Comparison of ENCODE assay signal across 8 cellular contexts in the genomic region with DNA sequence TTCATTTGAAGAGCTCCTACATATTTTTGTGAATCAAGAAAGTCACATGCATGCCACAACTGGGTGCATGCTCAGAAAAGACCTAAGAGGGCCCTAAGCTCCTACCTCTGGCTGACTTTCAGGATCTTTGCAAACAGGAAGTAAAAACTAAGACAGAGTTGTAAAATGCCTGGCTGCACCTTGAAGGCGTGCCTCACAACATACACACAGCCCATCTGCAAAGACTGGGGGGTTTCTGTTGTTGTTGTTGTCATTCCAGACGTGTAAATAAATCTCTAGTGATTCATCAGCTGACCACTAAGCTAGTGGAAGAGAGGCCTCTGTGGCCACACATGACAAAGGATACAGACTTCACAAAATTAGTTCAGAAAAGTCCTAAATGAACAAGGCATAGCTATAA. TPM values are rescaled to one million over a fixed set of nuclear protein-coding genes. Genes with fewer than 3 reads are reported as not detected.
DNase-seq lines count a peak whose midpoint lies in the region; ATAC-seq, FAIRE-seq and TF ChIP-seq lines count a peak whose summit lies in the region.

No MANE protein-coding gene starts in this region.

- ATAC-seq in A549 (peak; percentile 21 to 61; a peak in 3 of 6 replicates), GM19395 (IDR thresholded peaks at IDR 0.05; ENCODE audit: unreplicated experiment) (peak; percentile 88), HG03378 (IDR thresholded peaks at IDR 0.05; ENCODE audit: unreplicated experiment) (peak; percentile 72), aorta (ENCODE audit: low FRiP score) (no peak)

- peaks cover 5% of the 10 kb centered on the region; the same call in 1 of the 3 replicates for H3K9me3 ChIP-seq in A549
- H3K9me3 ChIP-seq in aorta (ENCODE audit: control insufficient read depth, low read length), result no peaks in the 10 kb centered on the region

- peak in 1 of 2 experiments; percentile 51 for DNase-seq in A549 (ENCODE audit: low read depth in 1 of 2, low spot score in 1 of 2)
- no peak for DNase-seq in epithelial cell of prostate (ENCODE audit: low read depth, low spot score)
- no peak for DNase-seq in NCI-H2029 (lab: John Stamatoyannopoulos, UW)
- DNase-seq in aorta, result no peak
- no peak for DNase-seq in T-helper 1 cell
- no peak for DNase-seq in HTR-8/SVneo (ENCODE audit: insufficient read length, low spot score)

- H3K27me3 ChIP-seq in aorta (ENCODE audit: control insufficient read depth in 1 of 2, insufficient read depth in 2 of 2, low read length in 1 of 2), result no peaks in the 10 kb centered on the region

- H3K36me3 ChIP-seq in aorta (ENCODE audit: control insufficient read depth in 1 of 2, insufficient read depth in 2 of 2, low read length in 1 of 2), result no peaks in the 10 kb centered on the region

- TF ChIP-seq RAD21 in A549 (conservative IDR thresholded peaks at IDR 0.05 in 1 of 2, IDR thresholded peaks at IDR 0.05 in 1 of 2), result no peak

- POLR2A ChIA-PET in A549 (lab: Yijun Ruan, JAX), result interaction anchor here (0.6 kb wide), 1 partner anchor 13 kb away, joined by 7 read pairs; no protein-coding TSS in a partner anchor

- H3K4me2 ChIP-seq in A549, result peak overlapping the region; percentile 55

- H3K4me3 ChIP-seq in A549, result no peak overlapping the region
- no peak overlapping the region for H3K4me3 ChIP-seq in aorta (ENCODE audit: low read length in 2 of 2)

- FAIRE-seq in A549 (lab: Jason Lieb, UNC), result no peak
- FAIRE-seq in HTR-8/SVneo (lab: Jason Lieb, UNC), result no peak

- 25% methylated on average over 2 of the region's 2 CpGs for WGBS in A549 (ENCODE audit: missing lambda C conversion rate)
- WGBS in aorta, 2 donors, result 65 to 66% methylated on average over 2 of the region's 2 CpGs

- H3K4me1 ChIP-seq in A549 (peaks cover 58% of the 10 kb centered on the region), aorta (ENCODE audit: control insufficient read depth in 1 of 2, insufficient read depth in 2 of 2, low read length in 2 of 2) (peaks cover 9 to 21% of the 10 kb centered on the region in 2 donors)

- H3K27ac ChIP-seq in A549, result peak overlapping the region; percentile 39 to 47; a peak in 5 of 6 replicates
- peak overlapping the region; percentile 32 for H3K27ac ChIP-seq in epithelial cell of prostate
- H3K27ac ChIP-seq in aorta (ENCODE audit: low read depth in 1 of 2, low read length in 2 of 2), result peak overlapping the region in 1 of 2 donors; percentile 33

- intact Hi-C loops in aorta (cut with DNase I), result no loop called here

- CTCF ChIA-PET in A549 (lab: Yijun Ruan, JAX), result interaction anchor here (0.7 to 2.4 kb wide), 9 partner anchors 9 to 201 kb away, joined by 3 to 11 read pairs (median 3); no protein-coding TSS in a partner anchor

- TF ChIP-seq CTCF in A549 (IDR thresholded peaks at IDR 0.05), result no peak

- no peak for TF ChIP-seq POLR2A in A549 (IDR thresholded peaks at IDR 0.05; ENCODE audit: low read length)

- no peak for TF ChIP-seq EP300 in A549 (IDR thresholded peaks at IDR 0.05)

TF ChIP-seq in A549, 52 proteins besides CTCF, POLR2A, EP300 and RAD21:
- TF ChIP-seq CBX2 (IDR thresholded peaks at IDR 0.05; ENCODE audit: borderline replicate concordance, low read depth) (no peak), HDAC2 (IDR thresholded peaks at IDR 0.05) (no peak), HOXB13 (CRISPR knock-in tag; IDR thresholded peaks at IDR 0.05; ENCODE audit: low read depth) (no peak), ZSCAN20 (CRISPR knock-in tag; IDR thresholded peaks at IDR 0.05) (no peak), ESRRA (IDR thresholded peaks at IDR 0.05; ENCODE audit: borderline replicate concordance, low read length) (no peak), CEBPB (IDR thresholded peaks at IDR 0.05) (no peak)
- TF ChIP-seq, protein P1, sequence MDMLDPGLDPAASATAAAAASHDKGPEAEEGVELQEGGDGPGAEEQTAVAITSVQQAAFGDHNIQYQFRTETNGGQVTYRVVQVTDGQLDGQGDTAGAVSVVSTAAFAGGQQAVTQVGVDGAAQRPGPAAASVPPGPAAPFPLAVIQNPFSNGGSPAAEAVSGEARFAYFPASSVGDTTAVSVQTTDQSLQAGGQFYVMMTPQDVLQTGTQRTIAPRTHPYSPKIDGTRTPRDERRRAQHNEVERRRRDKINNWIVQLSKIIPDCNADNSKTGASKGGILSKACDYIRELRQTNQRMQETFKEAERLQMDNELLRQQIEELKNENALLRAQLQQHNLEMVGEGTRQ (IDR thresholded peaks at IDR 0.05), result no peak

RNA-seq across cellular contexts. Expression of a gene that starts 31.8 kb away (rescaled TPM):
- polyA plus RNA-seq in A549 (2011; rRNA removed) (21.5 and 22.1 TPM in 2 replicates), A549 (2017; fragmentation: RNase III; extraction: RNeasy Plus Mini Kit Qiagen cat#74134 plus additional on column Dnase treatment) (13.3 to 15.4 TPM (median 13.8 TPM) in 3 replicates), aorta (10 to 100 TPM in 1 of 2 donors, 1 to 10 TPM in 1; 8.1 to 23.9 TPM)
- 8.6 and 10.8 TPM in 2 replicates for polyA plus RNA-seq in A549 (2012; cell fraction: cytosol; rRNA removed)
- polyA plus RNA-seq in A549 (2012; cell fraction: nucleus; rRNA removed), result 23.9 and 34.3 TPM in 2 replicates
- polyA minus RNA-seq in A549 (2011; rRNA and poly(A)+ RNA removed), result 20.1 and 20.5 TPM in 2 replicates
- 10 to 100 TPM; 37.1 to 47.9 TPM for total RNA-seq in aorta
